ENCODE assay signal across 9 cellular contexts in genomic region chr22:30947821-30948454, GRCh38. TPM values are rescaled to one million over a fixed set of nuclear protein-coding genes. Genes with fewer than 3 reads are reported as not detected.
A peak's percentile ranks its signal among the peaks of the same experiment; 100 is the strongest.
DNase-seq lines count a peak whose midpoint lies in the region; ATAC-seq and TF ChIP-seq lines count a peak whose summit lies in the region.
"Had no signal": no experiment of that assay in that cellular context is flagged by ENCODE, and none has a peak within 500 bp of the region (broad histone marks: within the 10 kb centered on the region; RNA-seq: fewer than 3 reads in every experiment).

No MANE protein-coding gene starts in this region.

- no peak overlapping the region for H3K27ac Mint-ChIP-seq in CD4-positive, CD25-positive, alpha-beta regulatory T cell
- H3K27ac Mint-ChIP-seq in HFFc6 = no peak overlapping the region
- H3K27ac Mint-ChIP-seq: naive B cell had no signal

- TF ChIP-seq CTCF in HFFc6 (IDR thresholded peaks at IDR 0.05) = peak; percentile 77
- TF ChIP-seq CTCF in VCaP (conservative IDR thresholded peaks at IDR 0.05) = peak; percentile 75
- TF ChIP-seq CTCF in cardiac muscle cell (IDR thresholded peaks at IDR 0.05; ENCODE audit: low read depth, low read length) = peak; percentile 58

- H3K36me3 Mint-ChIP-seq in CD4-positive, CD25-positive, alpha-beta regulatory T cell = peaks cover 52% of the 10 kb centered on the region
- H3K36me3 Mint-ChIP-seq in HFFc6 (ENCODE audit: low read depth) = peaks cover 25% of the 10 kb centered on the region

- H3K9me3 ChIP-seq in CD4-positive, CD25-positive, alpha-beta regulatory T cell (ENCODE audit: control insufficient read depth in 2 of 2, low read length in 2 of 2) = no peaks in the 10 kb centered on the region
- no peaks in the 10 kb centered on the region for H3K9me3 ChIP-seq in cardiac muscle cell (ENCODE audit: low read depth)

- no peak overlapping the region for H3K27ac ChIP-seq in CD4-positive, CD25-positive, alpha-beta regulatory T cell (ENCODE audit: insufficient read depth, low read length, poor library complexity, severe bottlenecking)
- H3K27ac ChIP-seq in VCaP (no peak overlapping the region), cardiac muscle cell (no peak overlapping the region)

- peak in 1 of 2 donors; percentile 32 for ATAC-seq in CD4-positive, CD25-positive, alpha-beta regulatory T cell (ENCODE audit: low read depth in 2 of 2)
- no peak for ATAC-seq in HG03521 (IDR thresholded peaks at IDR 0.05; ENCODE audit: unreplicated experiment)

- H3K4me1 Mint-ChIP-seq in CD4-positive, CD25-positive, alpha-beta regulatory T cell = peaks cover 6 to 58% (median 35%) of the 10 kb centered on the region in 4 donors
- H3K4me1 Mint-ChIP-seq in HFFc6 (ENCODE audit: low read depth) = no peaks in the 10 kb centered on the region

- DNase-seq in CD4-positive, CD25-positive, alpha-beta regulatory T cell = peak in 2 of 3 donors; percentile 51 to 66
- peak; percentile 58 for DNase-seq in HFFc6
- peak; percentile 56 to 78 for DNase-seq in cardiac muscle cell (ENCODE audit: low read depth in 1 of 2, low spot score in 1 of 2)
- peak; percentile 12 for DNase-seq in skeletal muscle cell (ENCODE audit: low read depth)
- no peak for DNase-seq in activated naive CD4-positive, alpha-beta T cell treated with anti-CD3 and anti-CD28 coated beads, Interleukin-2, amount 50 U/mL, for 16 hours
- DNase-seq in middle frontal gyrus (ENCODE audit: extremely low spot score, low spot score) = no peak
- DNase-seq: naive B cell had no signal

- H3K4me3 ChIP-seq in CD4-positive, CD25-positive, alpha-beta regulatory T cell (ENCODE audit: low read depth, low read length) = peak overlapping the region; percentile 14
- no peak overlapping the region for H3K4me3 ChIP-seq in cardiac muscle cell
- H3K4me3 ChIP-seq in skeletal muscle cell (ENCODE audit: low read depth, low read length) = no peak overlapping the region

- H3K27me3 Mint-ChIP-seq in CD4-positive, CD25-positive, alpha-beta regulatory T cell = no peaks in the 10 kb centered on the region
- no peaks in the 10 kb centered on the region for H3K27me3 Mint-ChIP-seq in HFFc6 (ENCODE audit: insufficient read depth)
- H3K27me3 Mint-ChIP-seq: naive B cell had no signal

- no peaks in the 10 kb centered on the region for H3K9me3 Mint-ChIP-seq in CD4-positive, CD25-positive, alpha-beta regulatory T cell
- no peaks in the 10 kb centered on the region for H3K9me3 Mint-ChIP-seq in HFFc6
- H3K9me3 Mint-ChIP-seq: naive B cell had no signal

- H3K36me3 ChIP-seq in CD4-positive, CD25-positive, alpha-beta regulatory T cell (ENCODE audit: control insufficient read depth, insufficient read depth, low read length) = peaks cover 34% of the 10 kb centered on the region
- H3K36me3 ChIP-seq in cardiac muscle cell = peaks cover 71% of the 10 kb centered on the region

- H3K4me3 Mint-ChIP-seq in CD4-positive, CD25-positive, alpha-beta regulatory T cell = no peak overlapping the region
- H3K4me3 Mint-ChIP-seq in HFFc6 = no peak overlapping the region
- H3K4me3 Mint-ChIP-seq: naive B cell had no signal

- peaks cover 12% of the 10 kb centered on the region for H3K4me1 ChIP-seq in CD4-positive, CD25-positive, alpha-beta regulatory T cell (ENCODE audit: control insufficient read depth, insufficient read depth, low read length, poor library complexity, severe bottlenecking)
- H3K4me1 ChIP-seq in cardiac muscle cell (ENCODE audit: low read depth) = peaks cover 8% of the 10 kb centered on the region

- no peaks in the 10 kb centered on the region for H3K27me3 ChIP-seq in CD4-positive, CD25-positive, alpha-beta regulatory T cell (ENCODE audit: control insufficient read depth, insufficient read depth, low read length)
- H3K27me3 ChIP-seq in cardiac muscle cell = no peaks in the 10 kb centered on the region

RNA-seq across cellular contexts. Expression of gene MORC2, which starts 20.6 kb away (rescaled TPM):
- 39.0 TPM for total RNA-seq in CD4-positive, CD25-positive, alpha-beta regulatory T cell
- 10 to 100 TPM in 3 of 4 donors, 1 to 10 TPM in 1; 7.6 to 21.2 (median 16.4) TPM for polyA plus RNA-seq in CD4-positive, CD25-positive, alpha-beta regulatory T cell
- total RNA-seq in HFFc6 (2021; fragmentation: NEBNext Ultra II Directional; extraction: Animal tissue kit (Norgen Biotek cat#: 25700)) = 10 to 100 TPM; 22.0 to 30.5 (median 24.5) TPM
- 28.8 and 30.3 TPM in 2 replicates for total RNA-seq in cardiac muscle cell
- polyA plus RNA-seq in cardiac muscle cell = 19.4 and 39.4 TPM in 2 replicates

RNA-seq across cellular contexts. Expression of gene TUG1, which starts 21.1 kb away (rescaled TPM):
- 90.9 TPM for total RNA-seq in CD4-positive, CD25-positive, alpha-beta regulatory T cell
- 10 to 100 TPM; 18.2 to 24.9 (median 20.7) TPM for polyA plus RNA-seq in CD4-positive, CD25-positive, alpha-beta regulatory T cell
- total RNA-seq in HFFc6 (2021; fragmentation: NEBNext Ultra II Directional; extraction: Animal tissue kit (Norgen Biotek cat#: 25700)) = 10 to 100 TPM; 49.8 to 61.8 (median 56.3) TPM
- 54.9 and 85.5 TPM in 2 replicates for total RNA-seq in cardiac muscle cell
- polyA plus RNA-seq in cardiac muscle cell = 58.9 and 75.9 TPM in 2 replicates

Comparison
In these comparisons a context has a peak if more than half of its experiments do, and no peak if none do; other contexts are left out.
1. DNase-seq: peak in CD4-positive, CD25-positive, alpha-beta regulatory T cell (2 of 3), HFFc6 (single experiment), cardiac muscle cell (2 of 2) and skeletal muscle cell (single experiment); none in activated naive CD4-positive, alpha-beta T cell treated with anti-CD3 and anti-CD28 coated beads, Interleukin-2, amount 50 U/mL, for 16 hours (single experiment) and middle frontal gyrus (single experiment).
2. Peak in every context shown above with its lines, with median percentiles within 50 percentile points of each other: CTCF ChIP-seq.